In the genomic region with DNA sequence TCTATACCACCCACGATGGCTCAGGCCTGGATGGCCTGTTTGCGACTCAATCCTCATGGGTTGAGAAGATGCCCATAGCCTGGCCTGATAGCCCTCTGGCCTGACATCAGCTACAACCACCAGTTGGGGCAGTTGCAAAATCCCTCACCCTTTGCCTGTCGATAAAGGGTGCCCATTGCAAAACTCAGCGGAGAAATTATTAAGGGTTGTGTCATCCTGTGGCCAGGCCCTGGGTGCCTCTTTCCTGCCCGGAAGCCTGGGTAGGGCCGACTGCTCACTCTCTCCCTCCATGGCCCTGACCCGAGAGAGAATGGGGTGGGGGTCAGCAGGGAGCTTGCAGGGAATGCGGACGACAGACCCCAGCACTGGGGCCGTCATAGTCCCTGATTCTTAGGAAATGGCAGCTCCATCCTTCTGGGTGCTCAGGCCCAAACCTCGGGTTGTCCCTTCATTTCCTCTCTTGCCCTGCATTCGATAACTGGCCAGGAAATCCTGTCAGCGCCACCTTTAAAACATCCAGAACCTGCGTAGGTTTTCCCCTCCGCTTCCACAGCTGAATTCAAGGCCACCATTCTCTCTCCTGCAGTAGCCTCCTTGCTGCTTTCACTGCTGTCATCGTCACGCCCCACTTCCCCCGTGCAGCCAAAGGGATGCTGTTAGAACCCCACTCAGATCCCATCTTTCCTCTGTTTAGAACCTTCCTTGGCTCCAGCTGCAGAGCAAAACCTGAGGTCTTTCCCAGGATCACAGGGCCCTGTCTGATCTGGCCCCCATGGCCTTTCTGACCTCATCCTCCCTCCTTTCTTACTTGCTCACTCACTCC, we compare ENCODE assay signal across 1 cellular context.
A peak's percentile ranks its signal among the peaks of the same experiment; 100 is the strongest.
TF ChIP-seq lines count a peak whose summit lies in the region.

No MANE protein-coding gene starts in this region.

TF ChIP-seq in liver, 16 proteins besides CTCF, POLR2A, EP300 and RAD21 (continued from another document):
- TF ChIP-seq, protein P1, sequence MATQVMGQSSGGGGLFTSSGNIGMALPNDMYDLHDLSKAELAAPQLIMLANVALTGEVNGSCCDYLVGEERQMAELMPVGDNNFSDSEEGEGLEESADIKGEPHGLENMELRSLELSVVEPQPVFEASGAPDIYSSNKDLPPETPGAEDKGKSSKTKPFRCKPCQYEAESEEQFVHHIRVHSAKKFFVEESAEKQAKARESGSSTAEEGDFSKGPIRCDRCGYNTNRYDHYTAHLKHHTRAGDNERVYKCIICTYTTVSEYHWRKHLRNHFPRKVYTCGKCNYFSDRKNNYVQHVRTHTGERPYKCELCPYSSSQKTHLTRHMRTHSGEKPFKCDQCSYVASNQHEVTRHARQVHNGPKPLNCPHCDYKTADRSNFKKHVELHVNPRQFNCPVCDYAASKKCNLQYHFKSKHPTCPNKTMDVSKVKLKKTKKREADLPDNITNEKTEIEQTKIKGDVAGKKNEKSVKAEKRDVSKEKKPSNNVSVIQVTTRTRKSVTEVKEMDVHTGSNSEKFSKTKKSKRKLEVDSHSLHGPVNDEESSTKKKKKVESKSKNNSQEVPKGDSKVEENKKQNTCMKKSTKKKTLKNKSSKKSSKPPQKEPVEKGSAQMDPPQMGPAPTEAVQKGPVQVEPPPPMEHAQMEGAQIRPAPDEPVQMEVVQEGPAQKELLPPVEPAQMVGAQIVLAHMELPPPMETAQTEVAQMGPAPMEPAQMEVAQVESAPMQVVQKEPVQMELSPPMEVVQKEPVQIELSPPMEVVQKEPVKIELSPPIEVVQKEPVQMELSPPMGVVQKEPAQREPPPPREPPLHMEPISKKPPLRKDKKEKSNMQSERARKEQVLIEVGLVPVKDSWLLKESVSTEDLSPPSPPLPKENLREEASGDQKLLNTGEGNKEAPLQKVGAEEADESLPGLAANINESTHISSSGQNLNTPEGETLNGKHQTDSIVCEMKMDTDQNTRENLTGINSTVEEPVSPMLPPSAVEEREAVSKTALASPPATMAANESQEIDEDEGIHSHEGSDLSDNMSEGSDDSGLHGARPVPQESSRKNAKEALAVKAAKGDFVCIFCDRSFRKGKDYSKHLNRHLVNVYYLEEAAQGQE (IDR thresholded peaks at IDR 0.05): no peak
- TF ChIP-seq JUND (IDR thresholded peaks at IDR 0.05) (peak in 1 of 2 donors; percentile 58), YY1 (IDR thresholded peaks at IDR 0.05) (peak; percentile 71), FOXA2 (IDR thresholded peaks at IDR 0.05) (no peak), HNF4G (IDR thresholded peaks at IDR 0.05) (no peak)
- TF ChIP-seq, protein P2, sequence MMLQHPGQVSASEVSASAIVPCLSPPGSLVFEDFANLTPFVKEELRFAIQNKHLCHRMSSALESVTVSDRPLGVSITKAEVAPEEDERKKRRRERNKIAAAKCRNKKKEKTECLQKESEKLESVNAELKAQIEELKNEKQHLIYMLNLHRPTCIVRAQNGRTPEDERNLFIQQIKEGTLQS (IDR thresholded peaks at IDR 0.05): no peak
